ENCODE assay signal across 24 cellular contexts in genomic region chr14:93304771-93305170, GRCh38. TPM values are rescaled to one million over a fixed set of nuclear protein-coding genes. Genes with fewer than 3 reads are reported as not detected.
A peak's percentile ranks its signal among the peaks of the same experiment; 100 is the strongest.
DNase-seq lines count a peak whose midpoint lies in the region; ATAC-seq, FAIRE-seq and TF ChIP-seq lines count a peak whose summit lies in the region.
"Had no signal": no experiment of that assay in that cellular context is flagged by ENCODE, and none has a peak within 500 bp of the region (broad histone marks: within the 10 kb centered on the region; RNA-seq: fewer than 3 reads in every experiment).

No MANE protein-coding gene starts in this region.

- no peak overlapping the region for H3K4me2 ChIP-seq in HepG2 (ENCODE audit: low read depth, low read length)
- H3K4me2 ChIP-seq: GM23338 had no signal

- TF ChIP-seq RAD21 in HepG2 (CRISPR knock-in tag; IDR thresholded peaks at IDR 0.05): no peak

- ATAC-seq in HepG2: peak; percentile 62; the same call in 2 of the 3 replicates
- ATAC-seq in natural killer cell: no peak
- ATAC-seq in T-helper 17 cell: no peak
- no peak for ATAC-seq in HG03354 (IDR thresholded peaks at IDR 0.05; ENCODE audit: poor library complexity, severe bottlenecking, unreplicated experiment)
- ATAC-seq: GM23338, sciatic nerve had no signal

- no peak overlapping the region for H3K27ac ChIP-seq in HepG2 (ENCODE audit: extremely low read length, insufficient read depth, low read length)
- H3K27ac ChIP-seq: HL-60, SJSA1 had no signal

- H3K27me3 ChIP-seq in HepG2 (ENCODE audit: control insufficient read depth in 1 of 2, insufficient read depth in 2 of 2, low read length in 2 of 2): no peaks in the 10 kb centered on the region; a peak in 1 of 5 replicates
- H3K27me3 ChIP-seq: SJSA1 had no signal

- H3K4me3 ChIP-seq in HepG2 (replicated peaks in 1 of 3; ENCODE audit: insufficient read depth in 1 of 3, low read depth in 2 of 3, low read length in 3 of 3): no peak overlapping the region
- H3K4me3 ChIP-seq: GM23338, SJSA1 had no signal

- TF ChIP-seq EP300 in HepG2 (IDR thresholded peaks at IDR 0.05; ENCODE audit: low read depth in 2 of 2, low read length in 2 of 2): no peak
- TF ChIP-seq EP300 in HepG2 (CRISPR knock-in tag; IDR thresholded peaks at IDR 0.05; ENCODE audit: borderline replicate concordance): no peak

- CTCF ChIA-PET in HepG2 (lab: Yijun Ruan, JAX; ENCODE audit: low intra/inter-chr PET ratio, low total read pairs): no interaction called here

- no peaks in the 10 kb centered on the region for H3K9me3 Mint-ChIP-seq in natural killer cell
- H3K9me3 Mint-ChIP-seq: activated CD4-positive, alpha-beta T cell treated with anti-CD3 and anti-CD28 coated beads, Interleukin-2, amount 10 ng/mL, durations not matched to agents 7 days and 5 days; activated naive CD4-positive, alpha-beta T cell treated with anti-CD3 and anti-CD28 coated beads, Interleukin-2, amount 10 ng/mL, durations not matched to agents 7 days and 5 days; GM23338 had no signal

- H3K36me3 Mint-ChIP-seq in natural killer cell: no peaks in the 10 kb centered on the region
- H3K36me3 Mint-ChIP-seq in T-helper 17 cell (ENCODE audit: low read depth): no peaks in the 10 kb centered on the region
- H3K36me3 Mint-ChIP-seq: activated naive CD4-positive, alpha-beta T cell treated with anti-CD3 and anti-CD28 coated beads, Interleukin-2, amount 10 ng/mL, durations not matched to agents 7 days and 5 days had no signal

- intact Hi-C loops in HepG2 (cut with micrococcal nuclease; ENCODE audit: unreplicated experiment): no loop called here
- intact Hi-C loops in natural killer cell (cut with micrococcal nuclease): no loop called here

- H3K27me3 Mint-ChIP-seq in natural killer cell (ENCODE audit: low read depth in 2 of 2) (no peaks in the 10 kb centered on the region), T-helper 17 cell (no peaks in the 10 kb centered on the region)
- H3K27me3 Mint-ChIP-seq: activated CD4-positive, alpha-beta T cell treated with anti-CD3 and anti-CD28 coated beads, Interleukin-2, amount 10 ng/mL, durations not matched to agents 7 days and 5 days; activated naive CD4-positive, alpha-beta T cell treated with anti-CD3 and anti-CD28 coated beads, Interleukin-2, amount 10 ng/mL, durations not matched to agents 7 days and 5 days had no signal

- peaks cover 11% of the 10 kb centered on the region for H4K20me1 ChIP-seq in HepG2 (ENCODE audit: insufficient read depth, low read length)

- H3K9me3 ChIP-seq in HepG2 (ENCODE audit: low read length) (no peaks in the 10 kb centered on the region), T-helper 17 cell (ENCODE audit: control insufficient read depth, low read length, poor library complexity, severe bottlenecking) (no peaks in the 10 kb centered on the region)
- H3K9me3 ChIP-seq: Caco-2, SJSA1 had no signal

- peaks cover 12% of the 10 kb centered on the region for H3K4me1 ChIP-seq in HepG2 (ENCODE audit: insufficient read depth, low read length)
- H3K4me1 ChIP-seq: SJSA1 had no signal

- no TSS peak for BruUV-seq in HepG2 (replicated peaks; lab: Mats Ljungman, UMichigan)

- 100% methylated on average over 1 of the region's 1 CpG for WGBS in HepG2 (ENCODE audit: low lambda C conversion rate)

- no peak overlapping the region for H2AFZ ChIP-seq in HepG2 (ENCODE audit: low read length)
- H2AFZ ChIP-seq: GM23338 had no signal

- no peak for TF ChIP-seq CTCF in HepG2 (CRISPR knock-in tag; IDR thresholded peaks at IDR 0.05)
- no peak for TF ChIP-seq CTCF in natural killer cell (IDR thresholded peaks at IDR 0.05)

- in situ Hi-C loops in HepG2 (cut with HindIII; ENCODE audit: extremely low pct_ligation_motif_present, low pct_unique_long_range_greater_than_20kb): no loop called here

- DNase-seq in AG08396 (ENCODE audit: low spot score) (peak; percentile 28), MV-4-11 (lab: John Stamatoyannopoulos, UW) (peak; percentile 10), erythroblast (lab: John Stamatoyannopoulos, UW) (peak; percentile 46 to 48), HepG2 (ENCODE audit: low spot score) (peak; percentile 25), natural killer cell (no peak), activated gamma-delta T cell (lab: John Stamatoyannopoulos, UW) (no peak), T-helper 17 cell (no peak)
- DNase-seq: activated CD4-positive, alpha-beta T cell treated with anti-CD3 and anti-CD28 coated beads, Interleukin-2, amount 10 ng/mL, durations not matched to agents 7 days and 5 days; activated naive CD4-positive, alpha-beta T cell treated with anti-CD3 and anti-CD28 coated beads, Interleukin-2, amount 10 ng/mL, durations not matched to agents 7 days and 5 days; Caco-2; hypothalamus; KG1; NCI-H1092; NCI-H69; stimulated activated CD4-positive, alpha-beta T cell treated with anti-CD3 and anti-CD28 coated beads, Interleukin-4, amount 100 ng/mL, for 24 hours had no signal

- no peaks in the 10 kb centered on the region; a peak in 3 of 5 replicates for H3K36me3 ChIP-seq in HepG2 (replicated peaks in 1 of 2; ENCODE audit: control insufficient read depth in 1 of 2, insufficient read depth in 2 of 2, low read length in 2 of 2)
- H3K36me3 ChIP-seq: SJSA1 had no signal

- no peak overlapping the region for H3K4me3 Mint-ChIP-seq in natural killer cell
- H3K4me3 Mint-ChIP-seq in T-helper 17 cell: no peak overlapping the region
- H3K4me3 Mint-ChIP-seq: activated CD4-positive, alpha-beta T cell treated with anti-CD3 and anti-CD28 coated beads, Interleukin-2, amount 10 ng/mL, durations not matched to agents 7 days and 5 days; activated naive CD4-positive, alpha-beta T cell treated with anti-CD3 and anti-CD28 coated beads, Interleukin-2, amount 10 ng/mL, durations not matched to agents 7 days and 5 days; GM23338 had no signal

- H3K27ac Mint-ChIP-seq in natural killer cell: no peak overlapping the region
- H3K27ac Mint-ChIP-seq in T-helper 17 cell: no peak overlapping the region
- H3K27ac Mint-ChIP-seq: activated CD4-positive, alpha-beta T cell treated with anti-CD3 and anti-CD28 coated beads, Interleukin-2, amount 10 ng/mL, durations not matched to agents 7 days and 5 days; activated naive CD4-positive, alpha-beta T cell treated with anti-CD3 and anti-CD28 coated beads, Interleukin-2, amount 10 ng/mL, durations not matched to agents 7 days and 5 days; GM23338 had no signal

- no peak for FAIRE-seq in HepG2 (lab: Jason Lieb, UNC)
- FAIRE-seq: GM12891 had no signal

- H3K9ac ChIP-seq in HepG2 (ENCODE audit: insufficient read depth, low read depth, low read length): no peak overlapping the region

- TF ChIP-seq POLR2A in erythroblast (IDR thresholded peaks at IDR 0.05; ENCODE audit: low read length) (no peak), HepG2 (IDR thresholded peaks at IDR 0.05; ENCODE audit: insufficient read depth in 1 of 2, low read depth in 2 of 2, low read length in 2 of 2) (no peak)

- H3K79me2 ChIP-seq in HepG2 (ENCODE audit: insufficient read depth, low read length): peaks cover 52% of the 10 kb centered on the region

- POLR2A ChIA-PET in HepG2 (lab: Yijun Ruan, JAX): no interaction called here

- H3K4me1 Mint-ChIP-seq in natural killer cell: peaks cover 33 to 50% of the 10 kb centered on the region in 2 donors
- H3K4me1 Mint-ChIP-seq in T-helper 17 cell: peaks cover 33% of the 10 kb centered on the region
- H3K4me1 Mint-ChIP-seq: activated naive CD4-positive, alpha-beta T cell treated with anti-CD3 and anti-CD28 coated beads, Interleukin-2, amount 10 ng/mL, durations not matched to agents 7 days and 5 days had no signal

RNA-seq across cellular contexts. Expression of gene BTBD7, which starts 28.1 kb away (rescaled TPM):
- total RNA-seq in HepG2 (2016; rRNA removed; fragmentation: Illumina TruSeq; extraction: Trizol) (15.2 and 19.9 TPM in 2 replicates), natural killer cell (10 to 100 TPM; 32.6 to 41.4 (median 38.7) TPM), T-helper 17 cell (10 to 100 TPM; 22.5 to 22.8 TPM)
- 25.9 and 26.4 TPM in 2 replicates for total RNA-seq in HepG2 (2016; cell fraction: cytosol; rRNA removed; fragmentation: Illumina TruSeq; extraction: Trizol; ENCODE audit: low read depth)
- total RNA-seq in HepG2 (2016; cell fraction: insoluble cytoplasmic fraction; rRNA removed; fragmentation: Illumina TruSeq; extraction: Trizol): 12.9 and 17.5 TPM in 2 replicates
- total RNA-seq in HepG2 (2016; cell fraction: membrane; rRNA removed; fragmentation: Illumina TruSeq; extraction: Trizol): 21.6 and 25.2 TPM in 2 replicates
- total RNA-seq in HepG2 (2016; cell fraction: nucleus; rRNA removed; fragmentation: Illumina TruSeq; extraction: Trizol): 14.3 and 17.4 TPM in 2 replicates
- 9.7 and 11.6 TPM in 2 replicates for polyA plus RNA-seq in HepG2 (2011; rRNA removed)
- polyA plus RNA-seq in HepG2 (2011; cell fraction: cytosol; rRNA removed): 7.2 and 8.0 TPM in 2 replicates
- 7.6 and 8.4 TPM in 2 replicates for polyA plus RNA-seq in HepG2 (2011; cell fraction: nucleus; rRNA removed)
- 8.0 and 8.5 TPM in 2 replicates for polyA plus RNA-seq in HepG2 (2012)
- 2.0 and 2.3 TPM in 2 replicates for polyA plus RNA-seq in HepG2 (2016; cell fraction: cytosol; fragmentation: Illumina TruSeq; extraction: Trizol; ENCODE audit: low read depth)
- polyA plus RNA-seq in HepG2 (2016; cell fraction: insoluble cytoplasmic fraction; fragmentation: Illumina TruSeq; extraction: Trizol; ENCODE audit: low read depth): 13.9 and 15.1 TPM in 2 replicates
- 6.0 and 7.2 TPM in 2 replicates for polyA plus RNA-seq in HepG2 (2016; cell fraction: membrane; fragmentation: Illumina TruSeq; extraction: Trizol; ENCODE audit: low read depth)
- 19.2 and 19.5 TPM in 2 replicates for polyA plus RNA-seq in HepG2 (2016; cell fraction: nucleus; fragmentation: Illumina TruSeq; extraction: Trizol; ENCODE audit: insufficient read depth, low read depth)
- polyA minus RNA-seq in HepG2 (2011; rRNA and poly(A)+ RNA removed; ENCODE audit: low replicate concordance): 28.3 and 39.7 TPM in 2 replicates
- polyA minus RNA-seq in HepG2 (2011; cell fraction: cytosol; rRNA and poly(A)+ RNA removed): 13.5 and 16.3 TPM in 2 replicates
- polyA minus RNA-seq in HepG2 (2011; cell fraction: nucleus; rRNA and poly(A)+ RNA removed): 18.5 and 23.7 TPM in 2 replicates

RNA-seq across cellular contexts. Expression of gene COX8C, which starts 42.2 kb away (rescaled TPM):
- not detected in 2 replicates for total RNA-seq in HepG2 (2016; rRNA removed; fragmentation: Illumina TruSeq; extraction: Trizol)
- not detected in 2 replicates for total RNA-seq in HepG2 (2016; cell fraction: cytosol; rRNA removed; fragmentation: Illumina TruSeq; extraction: Trizol; ENCODE audit: low read depth)
- not detected in 2 replicates for total RNA-seq in HepG2 (2016; cell fraction: insoluble cytoplasmic fraction; rRNA removed; fragmentation: Illumina TruSeq; extraction: Trizol)
- total RNA-seq in HepG2 (2016; cell fraction: membrane; rRNA removed; fragmentation: Illumina TruSeq; extraction: Trizol): not detected in 2 replicates
- not detected in 2 replicates for total RNA-seq in HepG2 (2016; cell fraction: nucleus; rRNA removed; fragmentation: Illumina TruSeq; extraction: Trizol)
- not detected in 2 replicates for polyA plus RNA-seq in HepG2 (2011; rRNA removed)
- not detected in 2 replicates for polyA plus RNA-seq in HepG2 (2011; cell fraction: cytosol; rRNA removed)
- polyA plus RNA-seq in HepG2 (2011; cell fraction: nucleus; rRNA removed): not detected in 2 replicates
- not detected in 2 replicates for polyA plus RNA-seq in HepG2 (2012)
- polyA plus RNA-seq in HepG2 (2016; cell fraction: cytosol; fragmentation: Illumina TruSeq; extraction: Trizol; ENCODE audit: low read depth): not detected in 2 replicates
- polyA plus RNA-seq in HepG2 (2016; cell fraction: insoluble cytoplasmic fraction; fragmentation: Illumina TruSeq; extraction: Trizol; ENCODE audit: low read depth): not detected in 2 replicates
- not detected in 2 replicates for polyA plus RNA-seq in HepG2 (2016; cell fraction: membrane; fragmentation: Illumina TruSeq; extraction: Trizol; ENCODE audit: low read depth)
- not detected in 2 replicates for polyA plus RNA-seq in HepG2 (2016; cell fraction: nucleus; fragmentation: Illumina TruSeq; extraction: Trizol; ENCODE audit: insufficient read depth, low read depth)
- not detected in 2 replicates for polyA minus RNA-seq in HepG2 (2011; rRNA and poly(A)+ RNA removed; ENCODE audit: low replicate concordance)
- polyA minus RNA-seq in HepG2 (2011; cell fraction: cytosol; rRNA and poly(A)+ RNA removed): not detected in 2 replicates
- polyA minus RNA-seq in HepG2 (2011; cell fraction: nucleus; rRNA and poly(A)+ RNA removed): not detected in 2 replicates
- not detected for total RNA-seq in natural killer cell
- total RNA-seq in T-helper 17 cell: not detected
- total RNA-seq: activated CD4-positive, alpha-beta T cell treated with anti-CD3 and anti-CD28 coated beads, Interleukin-2, amount 10 ng/mL, durations not matched to agents 7 days and 5 days; Caco-2; G401; GM23338; mononuclear cell; sciatic nerve; SJSA1 had no signal
- polyA plus RNA-seq: esophagus had no signal

Comparison
In these comparisons a context has a peak if more than half of its experiments do, and no peak if none do; other contexts are left out.
1. DNase-seq: peak in AG08396 (single experiment), MV-4-11 (single experiment), erythroblast (2 of 2) and HepG2 (single experiment); none in natural killer cell (single experiment), activated gamma-delta T cell (single experiment) and T-helper 17 cell (0 of 3).